In the genomic region with DNA sequence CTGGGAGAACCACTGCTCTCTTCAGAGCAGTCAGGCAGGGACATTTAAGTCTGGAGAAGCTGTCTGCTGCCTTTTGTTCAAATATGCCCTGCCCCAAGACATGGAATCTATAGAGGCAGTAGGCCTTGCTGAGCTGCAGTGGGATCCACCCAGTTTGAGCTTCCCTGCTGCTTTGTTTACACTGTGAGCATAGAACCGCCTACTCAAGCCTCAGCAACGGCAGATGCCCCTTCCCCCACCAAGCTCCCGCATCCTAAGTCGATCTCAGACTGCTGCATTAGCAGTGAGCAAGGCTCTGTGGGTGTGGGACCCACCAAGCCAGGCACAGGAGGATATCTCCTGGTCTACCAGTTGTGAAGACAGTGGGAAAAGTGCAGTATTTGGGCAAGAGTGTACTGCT, we compare ENCODE assay signal across 1 cellular context.
A peak's percentile ranks its signal among the peaks of the same experiment; 100 is the strongest.
TF ChIP-seq lines count a peak whose summit lies in the region.

No MANE protein-coding gene starts in this region.

TF ChIP-seq in H1, 55 proteins besides CTCF, POLR2A, EP300 and RAD21:
- TF ChIP-seq SP1 (IDR thresholded peaks at IDR 0.05; ENCODE audit: low read depth, low read length) = 0 out of 2 replicates have a peak, but pooled peaks have one; percentile 18
